Comparison of ENCODE assay signal across 1 cellular context in the genomic region with DNA sequence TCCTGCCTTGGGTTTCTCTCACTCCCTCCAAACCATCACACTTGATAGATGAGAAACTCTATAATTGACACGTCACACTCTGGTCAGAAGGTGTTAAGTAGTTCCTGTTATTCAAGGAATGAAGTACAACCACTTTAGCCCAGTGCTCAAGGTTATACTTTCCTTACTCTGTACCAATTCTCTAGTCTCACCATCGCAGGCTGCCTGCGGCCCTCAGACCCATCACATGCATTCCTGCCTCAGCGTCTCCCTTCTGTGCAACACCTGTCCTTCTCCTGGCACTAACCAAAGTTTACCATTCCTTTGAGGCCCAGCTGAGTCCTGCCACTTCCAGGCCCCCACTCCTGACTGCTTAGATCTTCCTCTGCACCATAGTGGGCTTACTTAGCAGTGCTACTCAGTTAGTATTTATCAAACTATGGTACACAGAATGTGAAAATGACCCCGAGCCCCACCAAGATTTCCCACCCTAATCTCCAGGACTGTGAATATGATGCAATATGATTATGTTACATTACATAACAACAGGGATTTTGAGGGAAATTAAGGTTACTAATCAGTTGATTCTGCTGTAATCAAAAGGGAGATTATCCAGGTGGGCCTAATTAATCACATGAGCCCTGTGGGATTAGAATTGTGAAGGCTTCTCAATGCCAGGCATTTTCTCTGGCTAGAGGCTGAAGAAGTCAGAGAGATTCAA.
TF ChIP-seq lines count a peak whose summit lies in the region.

No MANE protein-coding gene starts in this region.

TF ChIP-seq in HepG2, 621 proteins besides CTCF, POLR2A, EP300 and RAD21:
- TF ChIP-seq NFKBIZ (CRISPR knock-in tag; IDR thresholded peaks at IDR 0.05) (no peak), CEBPB (IDR thresholded peaks at IDR 0.05; ENCODE audit: borderline replicate concordance, low read depth, low read length) (peak; percentile 59; the same call in 1 of the 2 replicates)
